In the genomic region with DNA sequence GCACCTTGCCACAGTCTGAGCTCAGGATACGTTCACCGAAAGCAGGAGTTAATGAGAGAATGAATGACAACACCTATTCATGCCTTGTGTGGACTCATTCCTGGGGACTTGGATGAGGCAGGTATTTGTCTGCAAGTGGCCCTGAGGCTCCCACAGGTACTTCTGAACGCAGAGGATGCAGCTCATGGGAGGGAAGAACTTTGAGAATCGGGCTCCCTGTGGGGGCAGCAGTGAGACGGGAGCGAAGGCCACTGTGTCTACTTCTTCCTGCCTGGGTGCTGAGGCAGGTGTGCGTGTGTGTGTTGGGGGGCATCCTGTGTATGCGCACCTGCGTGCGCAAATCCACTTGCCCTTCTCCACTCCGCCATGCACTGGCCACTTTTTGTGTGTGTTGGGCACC, we compare ENCODE assay signal across 1 cellular context.
TF ChIP-seq lines count a peak whose summit lies in the region.

No MANE protein-coding gene starts in this region.

TF ChIP-seq in WTC11, 78 proteins besides CTCF, POLR2A, EP300 and RAD21:
- TF ChIP-seq GRHL2 (CRISPR knock-in tag; IDR thresholded peaks at IDR 0.05; ENCODE audit: insufficient replicate concordance, severe bottlenecking) (no peak), RELA (CRISPR knock-in tag; IDR thresholded peaks at IDR 0.05; ENCODE audit: borderline replicate concordance) (no peak), SP1 (CRISPR knock-in tag; conservative IDR thresholded peaks at IDR 0.05) (no peak), ESRRA (CRISPR knock-in tag; IDR thresholded peaks at IDR 0.05; ENCODE audit: borderline replicate concordance) (no peak), GTF2I (CRISPR knock-in tag; conservative IDR thresholded peaks at IDR 0.05) (no peak), SMAD4 (CRISPR knock-in tag; IDR thresholded peaks at IDR 0.05) (no peak), FOXK1 (CRISPR knock-in tag; IDR thresholded peaks at IDR 0.05) (no peak), FOXJ3 (CRISPR knock-in tag; IDR thresholded peaks at IDR 0.05; ENCODE audit: borderline replicate concordance) (no peak), NFATC4 (CRISPR knock-in tag; IDR thresholded peaks at IDR 0.05) (no peak), ZNF263 (CRISPR knock-in tag; IDR thresholded peaks at IDR 0.05; ENCODE audit: low read depth) (no peak)
- TF ChIP-seq, protein P1, sequence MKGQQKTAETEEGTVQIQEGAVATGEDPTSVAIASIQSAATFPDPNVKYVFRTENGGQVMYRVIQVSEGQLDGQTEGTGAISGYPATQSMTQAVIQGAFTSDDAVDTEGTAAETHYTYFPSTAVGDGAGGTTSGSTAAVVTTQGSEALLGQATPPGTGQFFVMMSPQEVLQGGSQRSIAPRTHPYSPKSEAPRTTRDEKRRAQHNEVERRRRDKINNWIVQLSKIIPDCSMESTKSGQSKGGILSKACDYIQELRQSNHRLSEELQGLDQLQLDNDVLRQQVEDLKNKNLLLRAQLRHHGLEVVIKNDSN (CRISPR knock-in tag; IDR thresholded peaks at IDR 0.05): no peak
- TF ChIP-seq, protein P2, sequence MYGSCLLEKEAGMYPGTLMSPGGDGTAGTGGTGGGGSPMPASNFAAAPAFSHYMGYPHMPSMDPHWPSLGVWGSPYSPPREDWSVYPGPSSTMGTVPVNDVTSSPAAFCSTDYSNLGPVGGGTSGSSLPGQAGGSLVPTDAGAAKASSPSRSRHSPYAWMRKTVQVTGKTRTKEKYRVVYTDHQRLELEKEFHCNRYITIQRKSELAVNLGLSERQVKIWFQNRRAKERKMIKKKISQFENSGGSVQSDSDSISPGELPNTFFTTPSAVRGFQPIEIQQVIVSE (CRISPR knock-in tag; IDR thresholded peaks at IDR 0.05; ENCODE audit: borderline replicate concordance): no peak
- TF ChIP-seq, protein P3, sequence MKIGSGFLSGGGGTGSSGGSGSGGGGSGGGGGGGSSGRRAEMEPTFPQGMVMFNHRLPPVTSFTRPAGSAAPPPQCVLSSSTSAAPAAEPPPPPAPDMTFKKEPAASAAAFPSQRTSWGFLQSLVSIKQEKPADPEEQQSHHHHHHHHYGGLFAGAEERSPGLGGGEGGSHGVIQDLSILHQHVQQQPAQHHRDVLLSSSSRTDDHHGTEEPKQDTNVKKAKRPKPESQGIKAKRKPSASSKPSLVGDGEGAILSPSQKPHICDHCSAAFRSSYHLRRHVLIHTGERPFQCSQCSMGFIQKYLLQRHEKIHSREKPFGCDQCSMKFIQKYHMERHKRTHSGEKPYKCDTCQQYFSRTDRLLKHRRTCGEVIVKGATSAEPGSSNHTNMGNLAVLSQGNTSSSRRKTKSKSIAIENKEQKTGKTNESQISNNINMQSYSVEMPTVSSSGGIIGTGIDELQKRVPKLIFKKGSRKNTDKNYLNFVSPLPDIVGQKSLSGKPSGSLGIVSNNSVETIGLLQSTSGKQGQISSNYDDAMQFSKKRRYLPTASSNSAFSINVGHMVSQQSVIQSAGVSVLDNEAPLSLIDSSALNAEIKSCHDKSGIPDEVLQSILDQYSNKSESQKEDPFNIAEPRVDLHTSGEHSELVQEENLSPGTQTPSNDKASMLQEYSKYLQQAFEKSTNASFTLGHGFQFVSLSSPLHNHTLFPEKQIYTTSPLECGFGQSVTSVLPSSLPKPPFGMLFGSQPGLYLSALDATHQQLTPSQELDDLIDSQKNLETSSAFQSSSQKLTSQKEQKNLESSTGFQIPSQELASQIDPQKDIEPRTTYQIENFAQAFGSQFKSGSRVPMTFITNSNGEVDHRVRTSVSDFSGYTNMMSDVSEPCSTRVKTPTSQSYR (CRISPR knock-in tag; IDR thresholded peaks at IDR 0.05): no peak
- TF ChIP-seq, protein P4, sequence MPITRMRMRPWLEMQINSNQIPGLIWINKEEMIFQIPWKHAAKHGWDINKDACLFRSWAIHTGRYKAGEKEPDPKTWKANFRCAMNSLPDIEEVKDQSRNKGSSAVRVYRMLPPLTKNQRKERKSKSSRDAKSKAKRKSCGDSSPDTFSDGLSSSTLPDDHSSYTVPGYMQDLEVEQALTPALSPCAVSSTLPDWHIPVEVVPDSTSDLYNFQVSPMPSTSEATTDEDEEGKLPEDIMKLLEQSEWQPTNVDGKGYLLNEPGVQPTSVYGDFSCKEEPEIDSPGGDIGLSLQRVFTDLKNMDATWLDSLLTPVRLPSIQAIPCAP (CRISPR knock-in tag; IDR thresholded peaks at IDR 0.05): no peak
- TF ChIP-seq, protein P5, sequence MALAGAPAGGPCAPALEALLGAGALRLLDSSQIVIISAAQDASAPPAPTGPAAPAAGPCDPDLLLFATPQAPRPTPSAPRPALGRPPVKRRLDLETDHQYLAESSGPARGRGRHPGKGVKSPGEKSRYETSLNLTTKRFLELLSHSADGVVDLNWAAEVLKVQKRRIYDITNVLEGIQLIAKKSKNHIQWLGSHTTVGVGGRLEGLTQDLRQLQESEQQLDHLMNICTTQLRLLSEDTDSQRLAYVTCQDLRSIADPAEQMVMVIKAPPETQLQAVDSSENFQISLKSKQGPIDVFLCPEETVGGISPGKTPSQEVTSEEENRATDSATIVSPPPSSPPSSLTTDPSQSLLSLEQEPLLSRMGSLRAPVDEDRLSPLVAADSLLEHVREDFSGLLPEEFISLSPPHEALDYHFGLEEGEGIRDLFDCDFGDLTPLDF (CRISPR knock-in tag; IDR thresholded peaks at IDR 0.05): no peak
- TF ChIP-seq, protein P6, sequence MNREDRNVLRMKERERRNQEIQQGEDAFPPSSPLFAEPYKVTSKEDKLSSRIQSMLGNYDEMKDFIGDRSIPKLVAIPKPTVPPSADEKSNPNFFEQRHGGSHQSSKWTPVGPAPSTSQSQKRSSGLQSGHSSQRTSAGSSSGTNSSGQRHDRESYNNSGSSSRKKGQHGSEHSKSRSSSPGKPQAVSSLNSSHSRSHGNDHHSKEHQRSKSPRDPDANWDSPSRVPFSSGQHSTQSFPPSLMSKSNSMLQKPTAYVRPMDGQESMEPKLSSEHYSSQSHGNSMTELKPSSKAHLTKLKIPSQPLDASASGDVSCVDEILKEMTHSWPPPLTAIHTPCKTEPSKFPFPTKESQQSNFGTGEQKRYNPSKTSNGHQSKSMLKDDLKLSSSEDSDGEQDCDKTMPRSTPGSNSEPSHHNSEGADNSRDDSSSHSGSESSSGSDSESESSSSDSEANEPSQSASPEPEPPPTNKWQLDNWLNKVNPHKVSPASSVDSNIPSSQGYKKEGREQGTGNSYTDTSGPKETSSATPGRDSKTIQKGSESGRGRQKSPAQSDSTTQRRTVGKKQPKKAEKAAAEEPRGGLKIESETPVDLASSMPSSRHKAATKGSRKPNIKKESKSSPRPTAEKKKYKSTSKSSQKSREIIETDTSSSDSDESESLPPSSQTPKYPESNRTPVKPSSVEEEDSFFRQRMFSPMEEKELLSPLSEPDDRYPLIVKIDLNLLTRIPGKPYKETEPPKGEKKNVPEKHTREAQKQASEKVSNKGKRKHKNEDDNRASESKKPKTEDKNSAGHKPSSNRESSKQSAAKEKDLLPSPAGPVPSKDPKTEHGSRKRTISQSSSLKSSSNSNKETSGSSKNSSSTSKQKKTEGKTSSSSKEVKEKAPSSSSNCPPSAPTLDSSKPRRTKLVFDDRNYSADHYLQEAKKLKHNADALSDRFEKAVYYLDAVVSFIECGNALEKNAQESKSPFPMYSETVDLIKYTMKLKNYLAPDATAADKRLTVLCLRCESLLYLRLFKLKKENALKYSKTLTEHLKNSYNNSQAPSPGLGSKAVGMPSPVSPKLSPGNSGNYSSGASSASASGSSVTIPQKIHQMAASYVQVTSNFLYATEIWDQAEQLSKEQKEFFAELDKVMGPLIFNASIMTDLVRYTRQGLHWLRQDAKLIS (CRISPR knock-in tag; IDR thresholded peaks at IDR 0.05; ENCODE audit: borderline replicate concordance): no peak
- TF ChIP-seq, protein P7, sequence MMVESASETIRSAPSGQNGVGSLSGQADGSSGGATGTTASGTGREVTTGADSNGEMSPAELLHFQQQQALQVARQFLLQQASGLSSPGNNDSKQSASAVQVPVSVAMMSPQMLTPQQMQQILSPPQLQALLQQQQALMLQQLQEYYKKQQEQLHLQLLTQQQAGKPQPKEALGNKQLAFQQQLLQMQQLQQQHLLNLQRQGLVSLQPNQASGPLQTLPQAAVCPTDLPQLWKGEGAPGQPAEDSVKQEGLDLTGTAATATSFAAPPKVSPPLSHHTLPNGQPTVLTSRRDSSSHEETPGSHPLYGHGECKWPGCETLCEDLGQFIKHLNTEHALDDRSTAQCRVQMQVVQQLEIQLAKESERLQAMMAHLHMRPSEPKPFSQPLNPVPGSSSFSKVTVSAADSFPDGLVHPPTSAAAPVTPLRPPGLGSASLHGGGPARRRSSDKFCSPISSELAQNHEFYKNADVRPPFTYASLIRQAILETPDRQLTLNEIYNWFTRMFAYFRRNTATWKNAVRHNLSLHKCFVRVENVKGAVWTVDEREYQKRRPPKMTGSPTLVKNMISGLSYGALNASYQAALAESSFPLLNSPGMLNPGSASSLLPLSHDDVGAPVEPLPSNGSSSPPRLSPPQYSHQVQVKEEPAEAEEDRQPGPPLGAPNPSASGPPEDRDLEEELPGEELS (CRISPR knock-in tag; IDR thresholded peaks at IDR 0.05): no peak
- TF ChIP-seq, protein P8, sequence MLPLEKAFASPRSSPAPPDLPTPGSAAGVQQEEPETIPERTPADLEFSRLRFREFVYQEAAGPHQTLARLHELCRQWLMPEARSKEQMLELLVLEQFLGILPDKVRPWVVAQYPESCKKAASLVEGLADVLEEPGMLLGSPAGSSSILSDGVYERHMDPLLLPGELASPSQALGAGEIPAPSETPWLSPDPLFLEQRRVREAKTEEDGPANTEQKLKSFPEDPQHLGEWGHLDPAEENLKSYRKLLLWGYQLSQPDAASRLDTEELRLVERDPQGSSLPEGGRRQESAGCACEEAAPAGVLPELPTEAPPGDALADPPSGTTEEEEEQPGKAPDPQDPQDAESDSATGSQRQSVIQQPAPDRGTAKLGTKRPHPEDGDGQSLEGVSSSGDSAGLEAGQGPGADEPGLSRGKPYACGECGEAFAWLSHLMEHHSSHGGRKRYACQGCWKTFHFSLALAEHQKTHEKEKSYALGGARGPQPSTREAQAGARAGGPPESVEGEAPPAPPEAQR (CRISPR knock-in tag; IDR thresholded peaks at IDR 0.05): no peak
